Comparison of ENCODE assay signal across 8 cellular contexts in genomic region chr1:85577421-85578320, GRCh38. TPM values are rescaled to one million over a fixed set of nuclear protein-coding genes. Genes with fewer than 3 reads are reported as not detected.
DNase-seq lines count a peak whose midpoint lies in the region; ATAC-seq, FAIRE-seq and TF ChIP-seq lines count a peak whose summit lies in the region.

No MANE protein-coding gene starts in this region.

- H3K9me3 ChIP-seq in K562 (replicated peaks; ENCODE audit: control insufficient read depth, insufficient read depth, low read depth, low read length) (no peaks in the 10 kb centered on the region), kidney (ENCODE audit: control insufficient read depth in 1 of 2, low read length in 2 of 2) (no peaks in the 10 kb centered on the region)

- peak; percentile 24 for ATAC-seq in GM21447 (IDR thresholded peaks at IDR 0.05; ENCODE audit: unreplicated experiment)
- ATAC-seq in K562: peak; percentile 4
- peak; percentile 21 for ATAC-seq in stimulated activated naive CD8-positive, alpha-beta T cell treated with anti-CD3 and anti-CD28 coated beads, Interleukin-15, Interleukin-2, amounts not matched to agents 100 U/mL and 50 U/mL, for 24 hours

- H3K9ac ChIP-seq in K562 (ENCODE audit: insufficient read depth in 1 of 2, low read depth in 2 of 2, low read length in 2 of 2) (peak overlapping the region; percentile 80 to 97), kidney (ENCODE audit: low read length in 2 of 2) (peak overlapping the region; percentile 68 to 91)

- 51% methylated on average over 27 of the region's 33 CpGs for WGBS in K562 (ENCODE audit: insufficient coverage, low coverage, missing lambda C conversion rate)

- H4K20me1 ChIP-seq in K562 (replicated peaks; ENCODE audit: control insufficient read depth, insufficient read depth, low read length): no peaks in the 10 kb centered on the region

- TF ChIP-seq RAD21 in Ishikawa (IDR thresholded peaks at IDR 0.05; ENCODE audit: low read depth) (no peak), K562 (CRISPR knock-in tag; conservative IDR thresholded peaks at IDR 0.05 in 1 of 2, IDR thresholded peaks at IDR 0.05 in 1 of 2) (no peak)

- FAIRE-seq in K562 (lab: Jason Lieb, UNC) (no peak), kidney (lab: Jason Lieb, UNC) (no peak)

- TF ChIP-seq EP300 in Ishikawa (IDR thresholded peaks at IDR 0.05; ENCODE audit: borderline replicate concordance) (no peak), K562 (IDR thresholded peaks at IDR 0.05; ENCODE audit: low read length) (no peak)

- H3K9me1 ChIP-seq in K562 (ENCODE audit: control insufficient read depth, insufficient read depth, low read length): no peaks in the 10 kb centered on the region

- H3K27me3 ChIP-seq in K562 (ENCODE audit: control insufficient read depth in 2 of 2, insufficient read depth in 2 of 2, low read length in 2 of 2): no peaks in the 10 kb centered on the region

- H3K4me1 ChIP-seq in K562 (replicated peaks in 1 of 2; ENCODE audit: control insufficient read depth in 2 of 2, insufficient read depth in 2 of 2, low read length in 2 of 2) (peaks cover 5 to 33% of the 10 kb centered on the region in 2 experiments; a peak in 4 of 5 replicates), kidney (ENCODE audit: control insufficient read depth in 1 of 2, insufficient read depth in 1 of 2, low read depth in 1 of 2, low read length in 2 of 2) (peaks cover 0 to 15% of the 10 kb centered on the region in 2 donors)

- H2AFZ ChIP-seq in K562 (ENCODE audit: low read depth, low read length): peak overlapping the region; percentile 90

- in situ Hi-C loops in K562 (cut with MboI): loop anchor here (5.0 kb wide), 1 partner anchor 270 kb away; no protein-coding TSS in a partner anchor

- no peak for TF ChIP-seq CTCF in K562 (IDR thresholded peaks at IDR 0.05 in 2 of 3, conservative IDR thresholded peaks at IDR 0.05 in 1 of 3; ENCODE audit: insufficient read depth in 2 of 3, low read depth in 1 of 3, low read length in 3 of 3)
- TF ChIP-seq CTCF in kidney (IDR thresholded peaks at IDR 0.05; ENCODE audit: borderline replicate concordance, extremely low read depth, insufficient read depth): no peak

- peak; percentile 82 for DNase-seq in ELR (ENCODE audit: low read depth)
- DNase-seq in K562 (ENCODE audit: extremely low read depth in 1 of 4, low spot score in 3 of 4): no peak
- DNase-seq in kidney: peak; percentile 82
- DNase-seq in stimulated activated naive CD8-positive, alpha-beta T cell treated with anti-CD3 and anti-CD28 coated beads, Interleukin-15, Interleukin-2, amounts not matched to agents 100 U/mL and 50 U/mL, for 24 hours: peak; percentile 12
- no peak for DNase-seq in SHP77 (lab: John Stamatoyannopoulos, UW)
- no peak for DNase-seq in NCI-H146 (lab: John Stamatoyannopoulos, UW)

- no TSS peak for BruUV-seq in K562 (replicated peaks; lab: Mats Ljungman, UMichigan)

- CTCF ChIA-PET in K562 (lab: Yijun Ruan, JAX; ENCODE audit: low intra/inter-chr PET ratio): no interaction called here

- no peak for TF ChIP-seq POLR2A in K562 (conservative IDR thresholded peaks at IDR 0.05)

- no peaks in the 10 kb centered on the region; the same call in 2 of the 3 replicates for H3K79me2 ChIP-seq in K562 (ENCODE audit: control insufficient read depth, insufficient read depth, low read length)

- POLR2A ChIA-PET in K562 (lab: Yijun Ruan, JAX): interaction anchor here (0.9 to 1.5 kb wide), 2 partner anchors 9 to 27 kb away, joined by 3 read pairs; no protein-coding TSS in a partner anchor

- peak overlapping the region; percentile 64 for H3K4me3 ChIP-seq in K562
- H3K4me3 ChIP-seq in kidney (ENCODE audit: low read length in 2 of 2): peak overlapping the region; percentile 80 to 81

- H3K36me3 ChIP-seq in K562 (ENCODE audit: control insufficient read depth, insufficient read depth, low read length) (peaks cover 8% of the 10 kb centered on the region; the same call in 2 of the 3 replicates), kidney (ENCODE audit: control insufficient read depth in 1 of 2, insufficient read depth in 2 of 2, low read length in 2 of 2) (peaks cover under 1 to 8% of the 10 kb centered on the region in 2 donors)

- peak overlapping the region; percentile 87 for H3K4me2 ChIP-seq in K562 (ENCODE audit: insufficient read depth, low read length)

- intact Hi-C loops in K562 (cut with micrococcal nuclease): no loop called here
- intact Hi-C loops in kidney (cut with DNase I): no loop called here

- H3K27ac ChIP-seq in K562 (ENCODE audit: extremely low read depth, low read depth, low read length) (peak overlapping the region; percentile 44; the same call in 1 of the 3 replicates), kidney (ENCODE audit: low read depth in 2 of 2, low read length in 2 of 2) (peak overlapping the region; percentile 89 to 94)

TF ChIP-seq in Ishikawa, 13 proteins besides CTCF, POLR2A, EP300 and RAD21 (continues in another document):
- TF ChIP-seq ZBTB7A (IDR thresholded peaks at IDR 0.05; ENCODE audit: low read depth) (no peak), MAX (IDR thresholded peaks at IDR 0.05) (peak; percentile 81), TCF12 (IDR thresholded peaks at IDR 0.05; ENCODE audit: low read depth) (no peak)

TF ChIP-seq in K562, 482 proteins besides CTCF, POLR2A, EP300 and RAD21 (continues in another document):
- TF ChIP-seq, protein P1, sequence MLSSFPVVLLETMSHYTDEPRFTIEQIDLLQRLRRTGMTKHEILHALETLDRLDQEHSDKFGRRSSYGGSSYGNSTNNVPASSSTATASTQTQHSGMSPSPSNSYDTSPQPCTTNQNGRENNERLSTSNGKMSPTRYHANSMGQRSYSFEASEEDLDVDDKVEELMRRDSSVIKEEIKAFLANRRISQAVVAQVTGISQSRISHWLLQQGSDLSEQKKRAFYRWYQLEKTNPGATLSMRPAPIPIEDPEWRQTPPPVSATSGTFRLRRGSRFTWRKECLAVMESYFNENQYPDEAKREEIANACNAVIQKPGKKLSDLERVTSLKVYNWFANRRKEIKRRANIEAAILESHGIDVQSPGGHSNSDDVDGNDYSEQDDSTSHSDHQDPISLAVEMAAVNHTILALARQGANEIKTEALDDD (IDR thresholded peaks at IDR 0.05): peak; percentile 31; the same call in 1 of the 2 replicates
- TF ChIP-seq GABPA (tag; conservative IDR thresholded peaks at IDR 0.05; ENCODE audit: low read depth) (no peak), E2F6 (IDR thresholded peaks at IDR 0.05; ENCODE audit: borderline replicate concordance in 1 of 2, extremely low read depth in 1 of 2, insufficient read depth in 1 of 2, insufficient read length in 1 of 2, low read depth in 1 of 2, low read length in 1 of 2, poor library complexity in 1 of 2, severe bottlenecking in 1 of 2) (peak in 1 of 2 experiments; percentile 26), TCFL5 (CRISPR knock-in tag; conservative IDR thresholded peaks at IDR 0.05) (no peak), STAT5A (IDR thresholded peaks at IDR 0.05; ENCODE audit: borderline replicate concordance, low read length) (no peak)
- TF ChIP-seq, protein P2, sequence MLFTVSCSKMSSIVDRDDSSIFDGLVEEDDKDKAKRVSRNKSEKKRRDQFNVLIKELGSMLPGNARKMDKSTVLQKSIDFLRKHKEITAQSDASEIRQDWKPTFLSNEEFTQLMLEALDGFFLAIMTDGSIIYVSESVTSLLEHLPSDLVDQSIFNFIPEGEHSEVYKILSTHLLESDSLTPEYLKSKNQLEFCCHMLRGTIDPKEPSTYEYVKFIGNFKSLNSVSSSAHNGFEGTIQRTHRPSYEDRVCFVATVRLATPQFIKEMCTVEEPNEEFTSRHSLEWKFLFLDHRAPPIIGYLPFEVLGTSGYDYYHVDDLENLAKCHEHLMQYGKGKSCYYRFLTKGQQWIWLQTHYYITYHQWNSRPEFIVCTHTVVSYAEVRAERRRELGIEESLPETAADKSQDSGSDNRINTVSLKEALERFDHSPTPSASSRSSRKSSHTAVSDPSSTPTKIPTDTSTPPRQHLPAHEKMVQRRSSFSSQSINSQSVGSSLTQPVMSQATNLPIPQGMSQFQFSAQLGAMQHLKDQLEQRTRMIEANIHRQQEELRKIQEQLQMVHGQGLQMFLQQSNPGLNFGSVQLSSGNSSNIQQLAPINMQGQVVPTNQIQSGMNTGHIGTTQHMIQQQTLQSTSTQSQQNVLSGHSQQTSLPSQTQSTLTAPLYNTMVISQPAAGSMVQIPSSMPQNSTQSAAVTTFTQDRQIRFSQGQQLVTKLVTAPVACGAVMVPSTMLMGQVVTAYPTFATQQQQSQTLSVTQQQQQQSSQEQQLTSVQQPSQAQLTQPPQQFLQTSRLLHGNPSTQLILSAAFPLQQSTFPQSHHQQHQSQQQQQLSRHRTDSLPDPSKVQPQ (CRISPR knock-in tag; IDR thresholded peaks at IDR 0.05; ENCODE audit: borderline replicate concordance): no peak

RNA-seq across cellular contexts. Expression of gene CCN1, which starts 2.9 kb away (rescaled TPM):
- total RNA-seq in K562 (2011; cell fraction: chromatin; rRNA removed; ENCODE audit: low replicate concordance): 2.5 and 3.1 TPM in 2 replicates
- 3.2 and 3.4 TPM in 2 replicates for total RNA-seq in K562 (2011; cell fraction: nucleolus; rRNA removed)
- total RNA-seq in K562 (2011; cell fraction: nucleoplasm; rRNA removed): 2.0 and 2.7 TPM in 2 replicates
- total RNA-seq in K562 (2014; rRNA removed) (0.27 and 1.0 TPM in 2 replicates), K562 (2014; rRNA removed; fragmentation: Illumina TruSeq; extraction: Trizol) (1.2 and 1.5 TPM in 2 replicates), K562 (2015; rRNA removed; fragmentation: Illumina TruSeq; extraction: Trizol) (0.62 and 0.64 TPM in 2 replicates), K562 (2021) (3.8 and 4.2 TPM in 2 replicates), kidney (61.3 TPM)
- polyA plus RNA-seq in K562 (2011; rRNA removed) (0.31 and 0.59 TPM in 2 replicates), K562 (2014; fragmentation: Illumina TruSeq; extraction: Trizol) (1.5 and 2.8 TPM in 2 replicates), K562 (2014; fragmentation: Nextera tagmentation; extraction: Ambion mirVana) (under 1 TPM; 0.41 to 0.53 TPM), K562 (2014; rRNA removed) (1.7 and 4.2 TPM in 2 replicates), kidney (ENCODE audit: insufficient read depth, low read depth, low replicate concordance) (79.1 TPM)
- 0.69 and 1.1 TPM in 2 replicates for polyA plus RNA-seq in K562 (2011; cell fraction: cytosol; rRNA removed)
- 2.1 and 2.4 TPM in 2 replicates for polyA plus RNA-seq in K562 (2011; cell fraction: nucleus; rRNA removed)
- 2.7 and 3.6 TPM in 2 replicates for polyA plus RNA-seq in K562 (2012)
- polyA minus RNA-seq in K562 (2011; rRNA and poly(A)+ RNA removed): 0.72 and 0.95 TPM in 2 replicates
- polyA minus RNA-seq in K562 (2011; cell fraction: cytosol; rRNA and poly(A)+ RNA removed): 0.73 and 0.95 TPM in 2 replicates
- 0.67 and 2.7 TPM in 2 replicates for polyA minus RNA-seq in K562 (2011; cell fraction: nucleus; rRNA and poly(A)+ RNA removed)

Comparison
In these comparisons a context has a peak if more than half of its experiments do, and no peak if none do; other contexts are left out.
1. DNase-seq: peak in ELR (single experiment), kidney (single experiment) and stimulated activated naive CD8-positive, alpha-beta T cell treated with anti-CD3 and anti-CD28 coated beads, Interleukin-15, Interleukin-2, amounts not matched to agents 100 U/mL and 50 U/mL, for 24 hours (single experiment); none in K562 (0 of 4), SHP77 (0 of 2) and NCI-H146 (single experiment).
2. RNA of gene CCN1, which starts 2.9 kb away (total RNA-seq): 61.3 TPM in kidney (single experiment); 0.27 to 4.2 TPM in K562; every median in the first group is over 10 times any median in the second.
3. Peak in every context shown above with its lines, with median percentiles within 50 percentile points of each other: ATAC-seq.